Comparison of ENCODE assay signal across 1 cellular context in the genomic region with DNA sequence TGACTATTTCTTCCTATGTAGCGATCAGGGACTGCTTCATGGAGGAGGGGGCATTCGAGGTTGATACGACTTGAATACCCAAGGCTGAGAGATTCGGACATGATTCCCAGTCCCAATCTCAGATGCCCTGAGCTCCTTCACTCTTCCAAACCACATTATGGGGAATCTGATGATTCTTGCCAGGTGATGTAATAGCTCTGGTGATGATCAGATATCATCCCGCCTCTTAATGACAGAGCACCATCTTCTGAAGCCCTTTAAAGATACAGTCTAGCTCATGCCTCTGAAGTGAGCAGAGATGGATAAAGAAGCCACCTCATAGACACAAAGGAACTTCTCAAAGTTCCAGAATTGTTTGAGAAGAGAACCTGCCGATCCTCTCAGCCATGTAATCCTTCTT.
TF ChIP-seq lines count a peak whose summit lies in the region.

No MANE protein-coding gene starts in this region.

TF ChIP-seq in SK-N-SH, 30 proteins besides CTCF, POLR2A, EP300 and RAD21 (continued from another document):
- TF ChIP-seq MXI1 (IDR thresholded peaks at IDR 0.05; ENCODE audit: low read depth, low read length) (peak; percentile 20; the same call in 1 of the 2 replicates), GATA2 (CRISPR knock-in tag; IDR thresholded peaks at IDR 0.05) (peak; percentile 30; the same call in 1 of the 2 replicates), GABPA (IDR thresholded peaks at IDR 0.05; ENCODE audit: low read depth) (no peak)
